Comparison of ENCODE assay signal across 8 cellular contexts in genomic region chr10:6580279-6581029, GRCh38. TPM values are rescaled to one million over a fixed set of nuclear protein-coding genes. Genes with fewer than 3 reads are reported as not detected.
DNase-seq lines count a peak whose midpoint lies in the region; ATAC-seq and TF ChIP-seq lines count a peak whose summit lies in the region.

No MANE protein-coding gene starts in this region.

- no peaks in the 10 kb centered on the region for H3K9me3 Mint-ChIP-seq in endothelial cell (ENCODE audit: unreplicated experiment)

- H3K9me3 ChIP-seq in mesodermal cell (ENCODE audit: control insufficient read depth, low read length), result no peaks in the 10 kb centered on the region

- H3K27me3 Mint-ChIP-seq in endothelial cell (ENCODE audit: unreplicated experiment), result peaks cover 9% of the 10 kb centered on the region

- no peak overlapping the region for H3K27ac ChIP-seq in mesodermal cell (ENCODE audit: low read depth, low read length, severe bottlenecking)

- peak; percentile 96 for ATAC-seq in HG02623 (IDR thresholded peaks at IDR 0.05; ENCODE audit: unreplicated experiment)

- 0 to 1% methylated on average over 25 to 41 of the region's 56 CpGs for WGBS in mesodermal cell (ENCODE audit: insufficient coverage in 2 of 2), 2 experiments

- peak overlapping the region; percentile 58 for H3K4me3 ChIP-seq in mesodermal cell (ENCODE audit: extremely low read depth, insufficient read depth, low read length, poor library complexity, severe bottlenecking)

- no peaks in the 10 kb centered on the region for H3K36me3 ChIP-seq in mesodermal cell (ENCODE audit: control insufficient read depth, insufficient read depth, low read length)

- H3K4me1 Mint-ChIP-seq in endothelial cell (ENCODE audit: unreplicated experiment), result peaks cover 60% of the 10 kb centered on the region

- DNase-seq in DMS153 treated with DMSO at 0.1 percent for 48 hours (lab: John Stamatoyannopoulos, UW; ENCODE audit: unreplicated experiment), result peak; percentile 1
- DNase-seq in DMS153 (lab: John Stamatoyannopoulos, UW), result no peak
- peak; percentile 15 to 73 for DNase-seq in NCI-H526 (lab: John Stamatoyannopoulos, UW)
- peak; percentile 47 for DNase-seq in activated CD8-positive, alpha-beta memory T cell treated with anti-CD3 and anti-CD28 coated beads, Interleukin-2, amount 50 U/mL, for 1 hour (ENCODE audit: extremely low read depth)
- DNase-seq in endothelial cell (ENCODE audit: low spot score), result peak; percentile 87
- peak; percentile 62 to 75 for DNase-seq in stimulated activated CD8-positive, alpha-beta memory T cell treated with anti-CD3 and anti-CD28 coated beads, Interleukin-15, amount 100 ng/mL, for 4 hours (ENCODE audit: low read depth in 2 of 2)

- no peaks in the 10 kb centered on the region for H3K36me3 Mint-ChIP-seq in endothelial cell (ENCODE audit: low read depth, unreplicated experiment)

- H3K4me1 ChIP-seq in mesodermal cell (ENCODE audit: control insufficient read depth, insufficient read depth, low read length, poor library complexity, severe bottlenecking), result no peaks in the 10 kb centered on the region

- H3K4me3 Mint-ChIP-seq in endothelial cell (ENCODE audit: unreplicated experiment), result peak overlapping the region; percentile 96

- peak overlapping the region; percentile 74 for H3K27ac Mint-ChIP-seq in endothelial cell (ENCODE audit: unreplicated experiment)

- TF ChIP-seq CTCF in endothelial cell (IDR thresholded peaks at IDR 0.05; ENCODE audit: unreplicated experiment), result peak; percentile 88

RNA-seq across cellular contexts. Expression of gene PRKCQ, which starts 0.4 kb away (rescaled TPM):
- 24.0 TPM for total RNA-seq in endothelial cell (ENCODE audit: unreplicated experiment)
- polyA plus RNA-seq in mesodermal cell (2013, experiment 1 of 2), result 1.6 TPM
- 1.4 TPM for polyA plus RNA-seq in mesodermal cell (2013, experiment 2 of 2)
